In the genomic region with DNA sequence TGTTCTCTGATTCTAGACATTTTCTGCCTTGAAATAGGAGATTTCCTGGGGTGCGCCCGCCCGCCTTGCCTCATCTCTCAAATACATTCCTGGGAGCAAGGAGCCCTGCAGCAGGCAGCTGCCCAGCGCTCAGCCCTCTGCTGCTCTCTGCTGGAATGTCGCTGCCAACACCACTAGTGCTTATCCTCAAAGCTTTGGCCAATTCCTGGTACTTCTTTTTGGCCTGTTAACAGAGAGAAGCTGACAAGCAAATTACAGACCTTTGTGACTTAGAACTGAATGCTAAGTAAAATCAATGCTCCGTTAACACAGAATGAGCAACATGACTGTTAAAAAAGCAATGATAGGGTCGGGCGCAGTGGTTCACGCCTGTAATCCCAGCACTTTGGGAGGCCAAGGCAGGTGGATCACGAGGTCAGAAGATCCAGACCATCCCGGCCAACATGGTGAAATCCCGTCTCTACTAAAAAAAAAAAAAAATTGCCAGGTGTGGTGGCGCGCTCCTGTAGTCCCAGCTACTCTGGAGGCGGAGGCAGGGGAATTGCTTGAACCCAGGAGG, we compare ENCODE assay signal across 8 cellular contexts. TPM values are rescaled to one million over a fixed set of nuclear protein-coding genes. Genes with fewer than 3 reads are reported as not detected.
DNase-seq lines count a peak whose midpoint lies in the region; ATAC-seq and TF ChIP-seq lines count a peak whose summit lies in the region.

No MANE protein-coding gene starts in this region.

- H3K27me3 ChIP-seq in right cardiac atrium (ENCODE audit: control insufficient read depth, insufficient read depth) (no peaks in the 10 kb centered on the region), gastrocnemius medialis (no peaks in the 10 kb centered on the region)

- peaks cover 15% of the 10 kb centered on the region for H3K4me1 Mint-ChIP-seq in T-helper 2 cell treated with Interferon-gamma antibody and Interleukin-4, amounts not matched to agents 5 μg/mL and 100 μg/mL, for 36 hours (ENCODE audit: low read depth)

- 48% methylated on average over 15 of the region's 15 CpGs for WGBS in right cardiac atrium

- POLR2A ChIA-PET in HEK293T (lab: Yijun Ruan, JAX), result no interaction called here

- no peaks in the 10 kb centered on the region for H3K36me3 Mint-ChIP-seq in T-helper 2 cell treated with Interferon-gamma antibody and Interleukin-4, amounts not matched to agents 5 μg/mL and 100 μg/mL, for 36 hours (ENCODE audit: low read depth)

- H3K27ac ChIP-seq in right cardiac atrium (ENCODE audit: low read length) (no peak overlapping the region), gastrocnemius medialis (no peak overlapping the region)

- peak; percentile 92 for DNase-seq in GM03348 (ENCODE audit: low spot score)
- peak; percentile 86 for DNase-seq in HEK293T (ENCODE audit: extremely low spot score)
- peak; percentile 70 for DNase-seq in NCI-H146 (lab: John Stamatoyannopoulos, UW)
- DNase-seq in T-helper 2 cell treated with Interferon-gamma antibody and Interleukin-4, amounts not matched to agents 5 μg/mL and 100 μg/mL, for 36 hours (ENCODE audit: low spot score), result peak; percentile 56
- DNase-seq in amygdala (lab: John Stamatoyannopoulos, UW), result peak in 53 of 56 donors; percentile 18 to 90 (median 69)
- peak; percentile 84 to 93 (median 91) for DNase-seq in right cardiac atrium
- DNase-seq in gastrocnemius medialis, result peak; percentile 66 to 79

- H3K4me1 ChIP-seq in right cardiac atrium (ENCODE audit: control insufficient read depth, insufficient read depth, low read length) (no peaks in the 10 kb centered on the region), gastrocnemius medialis (peaks cover 13 to 19% of the 10 kb centered on the region in 2 donors)

- H3K9me3 ChIP-seq in right cardiac atrium (ENCODE audit: control insufficient read depth, low read length), result no peaks in the 10 kb centered on the region
- no peaks in the 10 kb centered on the region for H3K9me3 ChIP-seq in gastrocnemius medialis

- intact Hi-C loops in right cardiac atrium (cut with DNase I), result loop anchor here (1.0 to 5.0 kb wide), 4 partner anchors 95 to 97 kb away; no protein-coding TSS in a partner anchor
- intact Hi-C loops in gastrocnemius medialis (cut with DNase I; ENCODE audit: low total_unique reads), result loop anchor here (1.0 to 5.0 kb wide), 2 partner anchors 42 to 97 kb away; a partner anchor contains a TSS

- H3K36me3 ChIP-seq in gastrocnemius medialis, result no peaks in the 10 kb centered on the region

- H3K4me3 Mint-ChIP-seq in T-helper 2 cell treated with Interferon-gamma antibody and Interleukin-4, amounts not matched to agents 5 μg/mL and 100 μg/mL, for 36 hours, result no peak overlapping the region

- peak; percentile 96 for ATAC-seq in right cardiac atrium
- ATAC-seq in gastrocnemius medialis, result peak; percentile 89 to 98
- no peak for ATAC-seq in HG03039 (IDR thresholded peaks at IDR 0.05; ENCODE audit: unreplicated experiment)

- H3K27me3 Mint-ChIP-seq in T-helper 2 cell treated with Interferon-gamma antibody and Interleukin-4, amounts not matched to agents 5 μg/mL and 100 μg/mL, for 36 hours (ENCODE audit: low read depth), result peaks cover 35% of the 10 kb centered on the region

- CTCF ChIA-PET in HEK293T (lab: Yijun Ruan, JAX), result interaction anchor here (0.6 to 2.6 kb wide), 16 partner anchors 11 to 526 kb away, joined by 3 to 14 read pairs (median 4); no protein-coding TSS in a partner anchor

- peak; percentile 95 to 98 (median 97) for TF ChIP-seq CTCF in gastrocnemius medialis (IDR thresholded peaks at IDR 0.05 in 4 of 5, conservative IDR thresholded peaks at IDR 0.05 in 1 of 5)

- no peak for TF ChIP-seq POLR2A in gastrocnemius medialis (IDR thresholded peaks at IDR 0.05)

- no peaks in the 10 kb centered on the region for H3K9me3 Mint-ChIP-seq in T-helper 2 cell treated with Interferon-gamma antibody and Interleukin-4, amounts not matched to agents 5 μg/mL and 100 μg/mL, for 36 hours

- H3K27ac Mint-ChIP-seq in T-helper 2 cell treated with Interferon-gamma antibody and Interleukin-4, amounts not matched to agents 5 μg/mL and 100 μg/mL, for 36 hours, result no peak overlapping the region

- in situ Hi-C loops in gastrocnemius medialis (cut with MboI; ENCODE audit: low sequenced_read_pairs in 4 of 4), result loop anchor here (5.0 to 25.0 kb wide), 5 partner anchors 97 to 492 kb away; a partner anchor contains a TSS

- H3K4me3 ChIP-seq in right cardiac atrium (ENCODE audit: low read length), result no peak overlapping the region
- peak overlapping the region in 2 of 4 donors; percentile 24 to 26 for H3K4me3 ChIP-seq in gastrocnemius medialis

TF ChIP-seq in HEK293T, 16 proteins besides CTCF, POLR2A, EP300 and RAD21:
- no peak for TF ChIP-seq ARNT (IDR thresholded peaks at IDR 0.05)
- TF ChIP-seq BHLHE40 (IDR thresholded peaks at IDR 0.05; ENCODE audit: borderline replicate concordance), result no peak
- no peak for TF ChIP-seq SP1 (IDR thresholded peaks at IDR 0.05)
- TF ChIP-seq ZNF384 (IDR thresholded peaks at IDR 0.05), result no peak
- TF ChIP-seq NFRKB (IDR thresholded peaks at IDR 0.05), result no peak
- TF ChIP-seq FOXK2 (IDR thresholded peaks at IDR 0.05), result no peak
- TF ChIP-seq, protein P1, sequence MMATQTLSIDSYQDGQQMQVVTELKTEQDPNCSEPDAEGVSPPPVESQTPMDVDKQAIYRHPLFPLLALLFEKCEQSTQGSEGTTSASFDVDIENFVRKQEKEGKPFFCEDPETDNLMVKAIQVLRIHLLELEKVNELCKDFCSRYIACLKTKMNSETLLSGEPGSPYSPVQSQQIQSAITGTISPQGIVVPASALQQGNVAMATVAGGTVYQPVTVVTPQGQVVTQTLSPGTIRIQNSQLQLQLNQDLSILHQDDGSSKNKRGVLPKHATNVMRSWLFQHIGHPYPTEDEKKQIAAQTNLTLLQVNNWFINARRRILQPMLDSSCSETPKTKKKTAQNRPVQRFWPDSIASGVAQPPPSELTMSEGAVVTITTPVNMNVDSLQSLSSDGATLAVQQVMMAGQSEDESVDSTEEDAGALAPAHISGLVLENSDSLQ (IDR thresholded peaks at IDR 0.05), result no peak
- no peak for TF ChIP-seq SUZ12 (IDR thresholded peaks at IDR 0.05)
- TF ChIP-seq L3MBTL2 (conservative IDR thresholded peaks at IDR 0.05), result no peak
- TF ChIP-seq HDGF (IDR thresholded peaks at IDR 0.05; ENCODE audit: borderline replicate concordance), result no peak
- TF ChIP-seq ELF4 (IDR thresholded peaks at IDR 0.05), result no peak
- TF ChIP-seq CTBP1 (IDR thresholded peaks at IDR 0.05; ENCODE audit: borderline replicate concordance), result no peak
- TF ChIP-seq LEF1 (IDR thresholded peaks at IDR 0.05; ENCODE audit: borderline replicate concordance), result no peak
- TF ChIP-seq FOXA1 (IDR thresholded peaks at IDR 0.05), result no peak
- no peak for TF ChIP-seq TARDBP (IDR thresholded peaks at IDR 0.05)
- no peak for TF ChIP-seq FOXM1 (IDR thresholded peaks at IDR 0.05; ENCODE audit: borderline replicate concordance)
TF ChIP-seq in HEK293T: peak in this region for 0.

RNA-seq across cellular contexts. Expression of a gene that starts 41.9 kb away (rescaled TPM):
- total RNA-seq in right cardiac atrium (10 to 100 TPM; 72.2 to 86.9 (median 79.7) TPM), gastrocnemius medialis (10 to 100 TPM; 81.5 to 90.9 (median 83.2) TPM)
- polyA plus RNA-seq in right cardiac atrium, result 78.0 TPM
